ENCODE assay signal across 8 cellular contexts in the genomic region with DNA sequence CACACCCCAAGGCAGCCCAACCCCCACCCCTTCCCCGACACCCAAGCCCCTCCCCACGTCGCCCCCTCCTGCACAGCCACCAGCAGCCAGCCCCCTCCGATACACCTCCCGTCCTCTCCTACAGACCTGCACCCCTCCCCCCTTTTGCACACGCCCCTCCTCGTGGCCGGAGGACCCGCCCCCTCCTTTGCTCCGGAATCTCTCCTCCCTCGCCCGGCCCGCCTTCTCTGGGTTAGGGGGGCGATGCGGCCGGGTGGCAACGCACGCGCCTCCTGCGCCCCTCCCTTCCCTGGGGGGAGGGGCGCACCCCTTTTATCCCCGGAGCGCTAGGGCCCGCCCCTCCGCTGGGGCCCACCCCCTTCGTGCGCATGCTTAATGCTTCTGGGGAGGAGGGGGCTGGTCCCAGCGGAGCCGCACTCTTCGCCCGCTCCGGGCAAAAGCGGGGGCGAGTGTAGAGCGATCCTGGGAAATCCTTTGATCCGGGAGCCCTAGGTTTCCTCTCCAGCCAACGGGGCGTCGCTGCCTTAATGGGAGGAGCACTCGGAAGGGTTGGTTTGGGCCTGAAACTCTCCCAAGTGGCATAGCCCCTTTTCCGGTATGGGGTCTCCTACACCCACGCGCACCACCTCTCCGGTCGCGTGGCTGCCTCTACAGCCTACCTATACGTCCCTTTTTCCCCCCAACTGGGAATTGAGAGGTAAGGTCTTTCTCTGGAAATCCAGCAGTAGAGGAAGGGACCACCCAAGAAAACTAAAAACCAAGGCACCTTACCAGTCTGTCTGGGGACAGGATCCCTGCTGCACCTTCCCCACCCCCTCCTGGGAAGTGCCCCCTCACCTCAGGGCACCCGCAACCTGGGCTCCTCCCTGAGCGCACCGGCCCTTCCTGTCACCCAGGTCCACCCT.
DNase-seq lines count a peak whose midpoint lies in the region; ATAC-seq and TF ChIP-seq lines count a peak whose summit lies in the region.

No MANE protein-coding gene starts in this region.

- H3K4me1 Mint-ChIP-seq in activated T-cell treated with anti-CD3 and anti-CD28 coated beads, Interleukin-2, amount 50 U/mL, for 24 hours (ENCODE audit: low read depth): peaks cover 46% of the 10 kb centered on the region

- peak overlapping the region; percentile 56; the same call in 1 of the 2 replicates for H2AFZ ChIP-seq in DND-41 (ENCODE audit: low read depth, low read length)
- no peak overlapping the region for H2AFZ ChIP-seq in OCI-LY1 (ENCODE audit: low read length)

- TF ChIP-seq CTCF in DND-41 (IDR thresholded peaks at IDR 0.05; ENCODE audit: borderline replicate concordance, extremely low read depth, low read length, poor library complexity, severe bottlenecking): no peak
- TF ChIP-seq CTCF in OCI-LY1 (IDR thresholded peaks at IDR 0.05; ENCODE audit: low read length): no peak

- H3K27me3 Mint-ChIP-seq in activated T-cell treated with anti-CD3 and anti-CD28 coated beads, Interleukin-2, amount 50 U/mL, for 24 hours: no peaks in the 10 kb centered on the region

- H3K9me2 ChIP-seq in OCI-LY1 (ENCODE audit: low read depth, low read length): no peaks in the 10 kb centered on the region

- no peaks in the 10 kb centered on the region for H3K36me3 Mint-ChIP-seq in activated T-cell treated with anti-CD3 and anti-CD28 coated beads, Interleukin-2, amount 50 U/mL, for 24 hours (ENCODE audit: low read depth)

- DNase-seq in DND-41 (peak; percentile 92), HuH-7.5 (ENCODE audit: low spot score) (peak; percentile 87), epithelial cell of prostate (ENCODE audit: low read depth, low spot score) (peak; percentile 26), middle frontal gyrus (ENCODE audit: extremely low spot score, low spot score) (peak; percentile 68)
- DNase-seq in activated T-cell treated with anti-CD3 and anti-CD28 coated beads, Interleukin-2, amount 50 U/mL, for 24 hours: peak; percentile 84
- peak; percentile 89 for DNase-seq in stimulated activated CD8-positive, alpha-beta memory T cell treated with anti-CD3 and anti-CD28 coated beads, Interleukin-4, amount 100 ng/mL, for 48 hours

- peaks cover 30% of the 10 kb centered on the region for H4K20me1 ChIP-seq in DND-41 (ENCODE audit: insufficient read depth, low read length)
- no peaks in the 10 kb centered on the region for H4K20me1 ChIP-seq in OCI-LY1 (ENCODE audit: insufficient read depth, low read length)

- peak overlapping the region; percentile 22 for H3K27ac Mint-ChIP-seq in activated T-cell treated with anti-CD3 and anti-CD28 coated beads, Interleukin-2, amount 50 U/mL, for 24 hours

- H3K9me3 ChIP-seq in DND-41 (ENCODE audit: insufficient read depth, low read length, severe bottlenecking): no peaks in the 10 kb centered on the region
- no peaks in the 10 kb centered on the region for H3K9me3 ChIP-seq in OCI-LY1 (ENCODE audit: low read length)

- H3K27ac ChIP-seq in DND-41 (ENCODE audit: low read length) (peak overlapping the region; percentile 57), OCI-LY1 (ENCODE audit: low read depth, low read length, poor library complexity, severe bottlenecking) (peak overlapping the region; percentile 85), epithelial cell of prostate (peak overlapping the region; percentile 89)

- no peaks in the 10 kb centered on the region for H3K9me3 Mint-ChIP-seq in activated T-cell treated with anti-CD3 and anti-CD28 coated beads, Interleukin-2, amount 50 U/mL, for 24 hours

- H3F3A ChIP-seq in OCI-LY1 (ENCODE audit: insufficient read depth, low read length): no peaks in the 10 kb centered on the region

- H3K4me1 ChIP-seq in DND-41 (ENCODE audit: insufficient read depth, low read length) (peaks cover 60% of the 10 kb centered on the region), OCI-LY1 (ENCODE audit: insufficient read depth, low read length, severe bottlenecking) (peaks cover 36% of the 10 kb centered on the region)

- H3K4me3 Mint-ChIP-seq in activated T-cell treated with anti-CD3 and anti-CD28 coated beads, Interleukin-2, amount 50 U/mL, for 24 hours: peak overlapping the region; percentile 74

- no peaks in the 10 kb centered on the region for H3K27me3 ChIP-seq in DND-41 (ENCODE audit: insufficient read depth, low read length, poor library complexity)
- H3K27me3 ChIP-seq in OCI-LY1 (ENCODE audit: insufficient read depth, low read length): no peaks in the 10 kb centered on the region

- H3K36me3 ChIP-seq in DND-41 (ENCODE audit: insufficient read depth, low read length): peaks cover 14% of the 10 kb centered on the region; the same call in 1 of the 2 replicates
- H3K36me3 ChIP-seq in OCI-LY1 (ENCODE audit: insufficient read depth, low read length): peaks cover 4% of the 10 kb centered on the region; the same call in 1 of the 2 replicates

- peak; percentile 36 for ATAC-seq in DND-41 (ENCODE audit: insufficient read depth, low read depth)
- ATAC-seq in HG02870 (IDR thresholded peaks at IDR 0.05; ENCODE audit: unreplicated experiment): no peak

- H3K79me2 ChIP-seq in DND-41 (ENCODE audit: insufficient read depth, low read length) (peaks cover 14% of the 10 kb centered on the region), OCI-LY1 (ENCODE audit: insufficient read depth, low read length) (no peaks in the 10 kb centered on the region)

- H3K4me3 ChIP-seq in DND-41 (ENCODE audit: low read depth in 1 of 2, low read length in 2 of 2): peak overlapping the region; percentile 11 to 63; a peak in 3 of 4 replicates
- peak overlapping the region; percentile 70 for H3K4me3 ChIP-seq in OCI-LY1 (ENCODE audit: low read depth, low read length, poor library complexity, severe bottlenecking)

- peak overlapping the region; percentile 64 for H3K9ac ChIP-seq in DND-41 (ENCODE audit: low read depth, low read length)
- peak overlapping the region; percentile 72 for H3K9ac ChIP-seq in OCI-LY1 (ENCODE audit: low read length)

- peak overlapping the region; percentile 93 for H3K4me2 ChIP-seq in DND-41 (ENCODE audit: insufficient read depth, low read length)
- H3K4me2 ChIP-seq in OCI-LY1 (ENCODE audit: low read length): peak overlapping the region; percentile 85

Comparison
In these comparisons a context has a peak if more than half of its experiments do, and no peak if none do; other contexts are left out.
1. DNase-seq: peak in every context shown above with its lines; median percentile 92 in DND-41; 89 in stimulated activated CD8-positive, alpha-beta memory T cell treated with anti-CD3 and anti-CD28 coated beads, Interleukin-4, amount 100 ng/mL, for 48 hours; 87 in HuH-7.5; 84 in activated T-cell treated with anti-CD3 and anti-CD28 coated beads, Interleukin-2, amount 50 U/mL, for 24 hours; 68 in middle frontal gyrus; 26 in epithelial cell of prostate.